17 cellular contexts compared by ENCODE assay signal in the genomic region with DNA sequence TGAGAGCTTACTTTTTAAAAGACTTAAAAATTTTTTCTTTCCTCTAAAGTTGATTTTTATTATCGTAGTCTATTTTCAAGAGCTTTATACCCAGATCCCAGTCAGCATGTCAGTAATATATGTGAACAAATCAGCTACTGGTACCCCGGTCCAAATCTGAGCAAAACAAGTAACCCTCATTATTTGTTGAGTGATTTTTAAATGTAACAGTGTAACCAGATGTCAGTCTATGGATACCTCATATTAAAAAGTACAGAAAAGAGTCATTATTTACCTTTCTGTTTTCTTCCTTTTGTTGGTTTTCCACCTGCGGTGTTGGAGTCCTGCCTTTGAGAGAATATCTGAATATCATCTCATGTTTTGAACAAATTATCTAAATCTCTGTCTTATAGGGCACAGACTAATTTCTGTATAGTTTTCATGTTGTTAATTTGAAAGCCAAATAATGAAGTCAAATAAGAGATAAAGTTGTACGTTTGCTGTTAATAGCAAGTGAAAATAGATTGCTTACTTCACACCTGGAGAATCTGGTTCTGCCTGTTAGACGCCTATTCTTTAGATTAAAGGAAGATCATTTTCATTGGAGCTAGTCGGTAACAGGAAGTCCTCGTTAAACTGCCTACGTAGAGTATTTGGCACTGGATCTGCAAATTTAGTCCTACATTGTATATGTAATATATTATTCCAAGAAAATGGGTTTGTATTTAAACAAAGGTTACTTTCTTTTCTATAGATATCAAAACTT. TPM values are rescaled to one million over a fixed set of nuclear protein-coding genes. Genes with fewer than 3 reads are reported as not detected.
DNase-seq lines count a peak whose midpoint lies in the region; ATAC-seq, FAIRE-seq and TF ChIP-seq lines count a peak whose summit lies in the region.
"Had no signal": no experiment of that assay in that cellular context is flagged by ENCODE, and none has a peak within 500 bp of the region (broad histone marks: within the 10 kb centered on the region; RNA-seq: fewer than 3 reads in every experiment).

A gene with protein sequence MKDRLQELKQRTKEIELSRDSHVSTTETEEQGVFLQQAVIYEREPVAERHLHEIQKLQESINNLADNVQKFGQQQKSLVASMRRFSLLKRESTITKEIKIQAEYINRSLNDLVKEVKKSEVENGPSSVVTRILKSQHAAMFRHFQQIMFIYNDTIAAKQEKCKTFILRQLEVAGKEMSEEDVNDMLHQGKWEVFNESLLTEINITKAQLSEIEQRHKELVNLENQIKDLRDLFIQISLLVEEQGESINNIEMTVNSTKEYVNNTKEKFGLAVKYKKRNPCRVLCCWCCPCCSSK (minus strand): TSS at position 505 of the 745 bp plus-strand sequence. CDS start 13,328 bp downstream, outside the sequence.

- CTCF ChIA-PET in activated CD8-positive, alpha-beta T cell treated with anti-CD3 and anti-CD28 coated beads for 36 hours (lab: Charles Lee), result interaction anchor here (0.9 to 4.1 kb wide), 3 partner anchors 9 to 35 kb away, joined by 3 to 21 read pairs (median 3); partner anchors contain the start of gene NSUN3
- CTCF ChIA-PET in HEK293T (lab: Yijun Ruan, JAX), result no interaction called here

- intact Hi-C loops in colonic mucosa (cut with DNase I) (no loop called here), pancreas (cut with DNase I) (no loop called here)
- intact Hi-C loops in activated CD8-positive, alpha-beta T cell treated with anti-CD3 and anti-CD28 coated beads for 36 hours (cut with micrococcal nuclease), result no loop called here

- TF ChIP-seq CTCF in colonic mucosa (IDR thresholded peaks at IDR 0.05) (no peak), pancreas (IDR thresholded peaks at IDR 0.05) (no peak)
- TF ChIP-seq CTCF in activated CD8-positive, alpha-beta T cell treated with anti-CD3 and anti-CD28 coated beads for 36 hours (IDR thresholded peaks at IDR 0.05), result no peak

- H3K36me3 ChIP-seq in colonic mucosa, result no peaks in the 10 kb centered on the region
- H3K36me3 ChIP-seq in pancreas, result no peaks in the 10 kb centered on the region
- H3K36me3 ChIP-seq: SJCRH30 had no signal

- peak; percentile 74 for DNase-seq in DMS53 treated with DMSO at 0.1 percent for 48 hours (lab: John Stamatoyannopoulos, UW; ENCODE audit: unreplicated experiment)
- peak; percentile 68 to 76 for DNase-seq in NCI-H1930 (lab: John Stamatoyannopoulos, UW)
- peak; percentile 72 for DNase-seq in colonic mucosa
- DNase-seq in pancreas, result peak in 3 of 6 donors; percentile 30 to 61 (median 49)
- DNase-seq in activated CD8-positive, alpha-beta T cell treated with anti-CD3 and anti-CD28 coated beads for 36 hours, result no peak
- no peak for DNase-seq in HEK293T (ENCODE audit: extremely low spot score)
- DNase-seq in putamen (ENCODE audit: low spot score), result no peak
- DNase-seq: activated T-cell treated with anti-CD3 and anti-CD28 coated beads for 4 hours; effector memory CD4-positive, alpha-beta T cell; Karpas-422; left ventricle myocardium superior; NCI-H82; SJCRH30 had no signal

- H3K9me3 ChIP-seq in colonic mucosa (no peaks in the 10 kb centered on the region), pancreas (no peaks in the 10 kb centered on the region)
- H3K9me3 ChIP-seq: SJCRH30 had no signal

- peaks cover 3% of the 10 kb centered on the region for H3K36me3 Mint-ChIP-seq in activated CD8-positive, alpha-beta T cell treated with anti-CD3 and anti-CD28 coated beads for 36 hours (ENCODE audit: low read depth)
- H3K36me3 Mint-ChIP-seq: stimulated activated effector memory CD8-positive, alpha-beta T cell treated with anti-CD3 and anti-CD28 coated beads, Interleukin-12 subunit alpha, Interleukin-12 subunit beta, amount 100 ng/mL, for 72 hours had no signal

- no peaks in the 10 kb centered on the region for H3K4me1 Mint-ChIP-seq in activated CD8-positive, alpha-beta T cell treated with anti-CD3 and anti-CD28 coated beads for 36 hours (ENCODE audit: low read depth)
- H3K4me1 Mint-ChIP-seq: stimulated activated effector memory CD8-positive, alpha-beta T cell treated with anti-CD3 and anti-CD28 coated beads, Interleukin-12 subunit alpha, Interleukin-12 subunit beta, amount 100 ng/mL, for 72 hours had no signal

- peak within 1 kb of the TSS; percentile 80 for H3K27ac ChIP-seq in colonic mucosa
- H3K27ac ChIP-seq in pancreas, result peak within 1 kb of the TSS; percentile 3 to 74 (median 37)
- H3K27ac ChIP-seq: SJCRH30 had no signal

- 11 to 13% methylated on average over 8 of the region's 8 CpGs for WGBS in pancreas, 2 donors

- H3K27me3 Mint-ChIP-seq in activated CD8-positive, alpha-beta T cell treated with anti-CD3 and anti-CD28 coated beads for 36 hours, result no peaks in the 10 kb centered on the region

- ATAC-seq in pancreas (peak; percentile 92 to 97 (median 95)), HG02763 (IDR thresholded peaks at IDR 0.05; ENCODE audit: unreplicated experiment) (no peak)
- ATAC-seq in activated CD8-positive, alpha-beta T cell treated with anti-CD3 and anti-CD28 coated beads for 36 hours, result no peak
- ATAC-seq: left ventricle myocardium superior; stimulated activated effector memory CD8-positive, alpha-beta T cell treated with anti-CD3 and anti-CD28 coated beads, Interleukin-12 subunit alpha, Interleukin-12 subunit beta, amount 100 ng/mL, for 72 hours had no signal

- no peaks in the 10 kb centered on the region for H3K9me3 Mint-ChIP-seq in activated CD8-positive, alpha-beta T cell treated with anti-CD3 and anti-CD28 coated beads for 36 hours
- H3K9me3 Mint-ChIP-seq: stimulated activated effector memory CD8-positive, alpha-beta T cell treated with anti-CD3 and anti-CD28 coated beads, Interleukin-12 subunit alpha, Interleukin-12 subunit beta, amount 100 ng/mL, for 72 hours had no signal

- peak; percentile 78 for FAIRE-seq in pancreas (lab: Jason Lieb, UNC)

- H3K27me3 ChIP-seq in colonic mucosa (no peaks in the 10 kb centered on the region), pancreas (no peaks in the 10 kb centered on the region)
- H3K27me3 ChIP-seq: SJCRH30 had no signal

- H3K4me1 ChIP-seq in colonic mucosa, result no peaks in the 10 kb centered on the region
- peaks cover 0 to 21% (median 9%) of the 10 kb centered on the region in 3 donors for H3K4me1 ChIP-seq in pancreas
- H3K4me1 ChIP-seq: SJCRH30 had no signal

- H3K4me3 ChIP-seq in colonic mucosa (peak within 1 kb of the TSS; percentile 12), pancreas (peak within 1 kb of the TSS; percentile 6 to 47 (median 36))
- H3K4me3 ChIP-seq: SJCRH30 had no signal

- no peak within 1 kb of the TSS for H3K27ac Mint-ChIP-seq in activated CD8-positive, alpha-beta T cell treated with anti-CD3 and anti-CD28 coated beads for 36 hours
- H3K27ac Mint-ChIP-seq: stimulated activated effector memory CD8-positive, alpha-beta T cell treated with anti-CD3 and anti-CD28 coated beads, Interleukin-12 subunit alpha, Interleukin-12 subunit beta, amount 100 ng/mL, for 72 hours had no signal

- peak within 1 kb of the TSS in 1 of 2 donors; percentile 53 for H3K9ac ChIP-seq in colonic mucosa (ENCODE audit: low read depth in 2 of 2, low read length in 2 of 2)

- POLR2A ChIA-PET in activated CD8-positive, alpha-beta T cell treated with anti-CD3 and anti-CD28 coated beads for 36 hours (lab: Charles Lee), result no interaction called here
- POLR2A ChIA-PET in HEK293T (lab: Yijun Ruan, JAX), result interaction anchor here (2.5 kb wide), 1 partner anchor 35 kb away, joined by 14 read pairs; the partner anchor contains the start of genes DHFR2 and NSUN3

- H3K4me3 Mint-ChIP-seq in activated CD8-positive, alpha-beta T cell treated with anti-CD3 and anti-CD28 coated beads for 36 hours, result no peak within 1 kb of the TSS
- H3K4me3 Mint-ChIP-seq: stimulated activated effector memory CD8-positive, alpha-beta T cell treated with anti-CD3 and anti-CD28 coated beads, Interleukin-12 subunit alpha, Interleukin-12 subunit beta, amount 100 ng/mL, for 72 hours had no signal

TF ChIP-seq in HEK293T, 16 proteins besides CTCF, POLR2A, EP300 and RAD21:
- TF ChIP-seq SP1 (IDR thresholded peaks at IDR 0.05), result no peak
- no peak for TF ChIP-seq FOXK2 (IDR thresholded peaks at IDR 0.05)
- no peak for TF ChIP-seq ZNF384 (IDR thresholded peaks at IDR 0.05)
- no peak for TF ChIP-seq TARDBP (IDR thresholded peaks at IDR 0.05)
- TF ChIP-seq FOXA1 (IDR thresholded peaks at IDR 0.05), result no peak
- no peak for TF ChIP-seq FOXM1 (IDR thresholded peaks at IDR 0.05; ENCODE audit: borderline replicate concordance)
- no peak for TF ChIP-seq HDGF (IDR thresholded peaks at IDR 0.05; ENCODE audit: borderline replicate concordance)
- no peak for TF ChIP-seq ARNT (IDR thresholded peaks at IDR 0.05)
- TF ChIP-seq BHLHE40 (IDR thresholded peaks at IDR 0.05; ENCODE audit: borderline replicate concordance), result no peak
- no peak for TF ChIP-seq CTBP1 (IDR thresholded peaks at IDR 0.05; ENCODE audit: borderline replicate concordance)
- TF ChIP-seq L3MBTL2 (conservative IDR thresholded peaks at IDR 0.05), result no peak
- TF ChIP-seq ELF4 (IDR thresholded peaks at IDR 0.05), result no peak
- no peak for TF ChIP-seq LEF1 (IDR thresholded peaks at IDR 0.05; ENCODE audit: borderline replicate concordance)
- no peak for TF ChIP-seq SUZ12 (IDR thresholded peaks at IDR 0.05)

RNA-seq across cellular contexts. Expression of the gene that starts here (rescaled TPM):
- 10 to 100 TPM in 1 of 2 donors, 1 to 10 TPM in 1; 9.0 to 18.8 TPM for total RNA-seq in colonic mucosa
- 1 to 10 TPM; 1.7 to 3.4 (median 2.3) TPM for total RNA-seq in pancreas
- polyA plus RNA-seq in pancreas, result 1 to 10 TPM; 3.5 to 7.5 TPM
- total RNA-seq in activated CD8-positive, alpha-beta T cell treated with anti-CD3 and anti-CD28 coated beads for 36 hours, result not detected
- total RNA-seq: glomerular endothelial cell, left ventricle myocardium superior, SJCRH30 had no signal
- polyA plus RNA-seq: BJ had no signal

Comparison
In these comparisons a context has a peak if more than half of its experiments do, and no peak if none do; other contexts are left out.
1. DNase-seq: peak in DMS53 treated with DMSO at 0.1 percent for 48 hours (single experiment), NCI-H1930 (2 of 2) and colonic mucosa (single experiment); none in activated CD8-positive, alpha-beta T cell treated with anti-CD3 and anti-CD28 coated beads for 36 hours (single experiment), HEK293T (single experiment) and putamen (single experiment).
2. ATAC-seq: peak in pancreas (4 of 4); none in activated CD8-positive, alpha-beta T cell treated with anti-CD3 and anti-CD28 coated beads for 36 hours (single experiment) and HG02763 (single experiment).